Comparison of ENCODE assay signal across 8 cellular contexts in genomic region chr5:74579215-74579614, GRCh38.
DNase-seq lines count a peak whose midpoint lies in the region; ATAC-seq and TF ChIP-seq lines count a peak whose summit lies in the region.
"Had no signal": no experiment of that assay in that cellular context is flagged by ENCODE, and none has a peak within 500 bp of the region (broad histone marks: within the 10 kb centered on the region; RNA-seq: fewer than 3 reads in every experiment).

No MANE protein-coding gene starts in this region.

- H3K9me2 ChIP-seq in GM23338 (ENCODE audit: insufficient read depth) = 0 out of 2 replicates have a peak, but pooled peaks cover 4% of the 10 kb centered on the region

- no peaks in the 10 kb centered on the region for H3K9me3 Mint-ChIP-seq in GM23338

- H3K9ac ChIP-seq in KMS-11 = no peak overlapping the region

- DNase-seq in activated T-cell treated with anti-CD3 and anti-CD28 coated beads for 48 hours (ENCODE audit: low read depth) (peak; percentile 59), GM23338 (ENCODE audit: low spot score) (no peak), MG63 (no peak), GM19240 (ENCODE audit: insufficient read length, low spot score) (no peak)
- peak; percentile 65 to 69 for DNase-seq in stimulated activated CD4-positive, alpha-beta T cell treated with anti-CD3 and anti-CD28 coated beads, Interleukin-15, amount 100 ng/mL, for 48 hours (ENCODE audit: low read depth in 2 of 2)

- no peak overlapping the region for H3K4me3 ChIP-seq in KMS-11 (IDR thresholded peaks at IDR 0.05; ENCODE audit: insufficient read depth, low read depth, low read length)
- no peak overlapping the region for H3K4me3 ChIP-seq in GM23338
- H3K4me3 ChIP-seq in MG63 = no peak overlapping the region
- H3K4me3 ChIP-seq: mucosa of descending colon had no signal

- TF ChIP-seq CTCF in KMS-11 (conservative IDR thresholded peaks at IDR 0.05; ENCODE audit: low read depth, low read length) = no peak
- TF ChIP-seq CTCF in GM23338 (conservative IDR thresholded peaks at IDR 0.05; ENCODE audit: low read depth in 2 of 2) = no peak

- no peaks in the 10 kb centered on the region for H4K20me1 ChIP-seq in KMS-11 (ENCODE audit: insufficient read depth)
- H4K20me1 ChIP-seq in GM23338 (replicated peaks; ENCODE audit: insufficient read depth) = no peaks in the 10 kb centered on the region

- H3K4me3 Mint-ChIP-seq in GM23338 = no peak overlapping the region

- peaks cover 5% of the 10 kb centered on the region for H3K27me3 Mint-ChIP-seq in GM23338 (ENCODE audit: insufficient read depth, low read depth, poor library complexity)

- H3K4me1 Mint-ChIP-seq in GM23338 = no peaks in the 10 kb centered on the region; the same call in 2 of the 3 replicates

- peak overlapping the region; percentile 88 for H3K27ac ChIP-seq in KMS-11
- no peak overlapping the region for H3K27ac ChIP-seq in GM23338 (ENCODE audit: low read depth)

- H3K27me3 ChIP-seq in KMS-11 (ENCODE audit: insufficient read depth, low read depth) (no peaks in the 10 kb centered on the region), GM23338 (ENCODE audit: insufficient read depth) (no peaks in the 10 kb centered on the region), MG63 (no peaks in the 10 kb centered on the region)

- H3K4me1 ChIP-seq in KMS-11 (ENCODE audit: low read depth, poor library complexity, severe bottlenecking) (peaks cover 54% of the 10 kb centered on the region), GM23338 (ENCODE audit: insufficient read depth) (no peaks in the 10 kb centered on the region)

- H3F3A ChIP-seq in GM23338 (replicated peaks; ENCODE audit: low read depth) = no peaks in the 10 kb centered on the region

- H3K27ac Mint-ChIP-seq in GM23338 = no peak overlapping the region

- H2AFZ ChIP-seq in KMS-11 (ENCODE audit: low read depth) (0 out of 2 replicates have a peak overlapping the region, but pooled peaks have one; percentile 23), GM23338 (no peak overlapping the region)

- H3K79me2 ChIP-seq in KMS-11 (ENCODE audit: insufficient read depth, low read depth) = no peaks in the 10 kb centered on the region
- H3K79me2 ChIP-seq in GM23338 (replicated peaks; ENCODE audit: insufficient read depth) = no peaks in the 10 kb centered on the region

- no peaks in the 10 kb centered on the region for H3K9me3 ChIP-seq in MG63
- H3K9me3 ChIP-seq: mucosa of descending colon had no signal

- no peaks in the 10 kb centered on the region for H3K36me3 Mint-ChIP-seq in GM23338 (ENCODE audit: low read depth)

- ATAC-seq in GM21447 (IDR thresholded peaks at IDR 0.05; ENCODE audit: unreplicated experiment) (peak; percentile 52), GM23338 (no peak)
- ATAC-seq: mucosa of descending colon had no signal

- H3K4me2 ChIP-seq in KMS-11 (peak overlapping the region; percentile 62), GM23338 (no peak overlapping the region)

- H3K36me3 ChIP-seq in KMS-11 (ENCODE audit: insufficient read depth) = no peaks in the 10 kb centered on the region
- H3K36me3 ChIP-seq in GM23338 (ENCODE audit: insufficient read depth) = no peaks in the 10 kb centered on the region
- no peaks in the 10 kb centered on the region for H3K36me3 ChIP-seq in MG63

TF ChIP-seq in GM23338, 12 proteins besides CTCF, POLR2A, EP300 and RAD21 (continues in another document):
- TF ChIP-seq POLR2AphosphoS5 (IDR thresholded peaks at IDR 0.05; ENCODE audit: low read depth) (no peak), EZH2phosphoT487 (IDR thresholded peaks at IDR 0.05; ENCODE audit: unreplicated experiment) (no peak), STAT1 (IDR thresholded peaks at IDR 0.05; ENCODE audit: unreplicated experiment) (no peak), ZNF114 (CRISPR knock-in tag; IDR thresholded peaks at IDR 0.05) (no peak), JUNB (IDR thresholded peaks at IDR 0.05; ENCODE audit: unreplicated experiment) (no peak), ZNF462 (CRISPR knock-in tag; IDR thresholded peaks at IDR 0.05) (no peak), REST (IDR thresholded peaks at IDR 0.05; ENCODE audit: unreplicated experiment) (no peak)

Comparison
In these comparisons a context has a peak if more than half of its experiments do, and no peak if none do; other contexts are left out.
1. DNase-seq: peak in activated T-cell treated with anti-CD3 and anti-CD28 coated beads for 48 hours (single experiment) and stimulated activated CD4-positive, alpha-beta T cell treated with anti-CD3 and anti-CD28 coated beads, Interleukin-15, amount 100 ng/mL, for 48 hours (2 of 2); none in GM23338 (single experiment), MG63 (single experiment) and GM19240 (single experiment).